In the genomic region with DNA sequence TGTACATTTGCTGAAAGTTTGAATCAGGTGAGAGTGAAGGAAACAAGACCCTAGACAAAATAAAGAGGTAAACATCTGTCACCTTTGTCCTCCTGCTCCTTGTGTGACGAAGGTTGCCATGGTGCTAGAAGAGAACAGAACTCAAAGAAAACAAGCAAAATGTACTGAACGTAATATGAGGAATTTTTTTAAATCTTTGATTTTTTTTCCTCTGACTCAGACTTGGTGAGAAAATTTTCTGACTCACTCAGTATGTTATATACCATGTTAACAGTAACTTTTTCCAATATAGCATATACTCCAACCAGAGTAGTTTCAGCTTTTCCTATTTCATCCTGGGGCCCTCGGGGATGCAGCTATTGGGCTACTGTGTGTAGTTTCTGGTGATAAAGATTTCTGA, we compare ENCODE assay signal across 20 cellular contexts.
DNase-seq lines count a peak whose midpoint lies in the region; ATAC-seq, FAIRE-seq and TF ChIP-seq lines count a peak whose summit lies in the region.
"Had no signal": no experiment of that assay in that cellular context is flagged by ENCODE, and none has a peak within 500 bp of the region (broad histone marks: within the 10 kb centered on the region; RNA-seq: fewer than 3 reads in every experiment).

No MANE protein-coding gene starts in this region.

- no peak for ATAC-seq in HG03159 (IDR thresholded peaks at IDR 0.05; ENCODE audit: unreplicated experiment)
- no peak for ATAC-seq in HG03196 (IDR thresholded peaks at IDR 0.05; ENCODE audit: unreplicated experiment)
- ATAC-seq: activated naive CD4-positive, alpha-beta T cell treated with anti-CD3 and anti-CD28 coated beads, Interleukin-2, amount 50 U/mL, for 72 hours; stimulated activated naive B cell treated with anti-CD40 and anti-IgM and Interleukin-4, amounts not matched to agents 10 μg/mL and 1 μg/mL and 100 μg/mL, for 72 hours had no signal

- no peaks in the 10 kb centered on the region for H3K27me3 ChIP-seq in astrocyte (ENCODE audit: insufficient read depth, low read length)
- H3K27me3 ChIP-seq: esophagus muscularis mucosa had no signal

- H3K9me3 ChIP-seq in astrocyte (ENCODE audit: insufficient read depth, low read depth, low read length) = no peaks in the 10 kb centered on the region
- H3K9me3 ChIP-seq: esophagus muscularis mucosa had no signal

- H3K27ac Mint-ChIP-seq in astrocyte (ENCODE audit: unreplicated experiment) = peak overlapping the region; percentile 60
- H3K27ac Mint-ChIP-seq: activated naive CD4-positive, alpha-beta T cell treated with anti-CD3 and anti-CD28 coated beads, Interleukin-2, amount 50 U/mL, for 72 hours; dendritic cell treated with granulocyte-macrophage colony-stimulating factor and Interleukin-4, amounts not matched to agents 40 ng/mL and 50 ng/mL, for 4 days; IgD-negative memory B cell; memory B cell; stimulated activated naive B cell treated with anti-CD40 and anti-IgM and Interleukin-4, amounts not matched to agents 10 μg/mL and 1 μg/mL and 100 μg/mL, for 72 hours had no signal

- H3K36me3 Mint-ChIP-seq in astrocyte (ENCODE audit: low read depth, unreplicated experiment) = no peaks in the 10 kb centered on the region
- H3K36me3 Mint-ChIP-seq: IgD-negative memory B cell; memory B cell; stimulated activated naive B cell treated with anti-CD40 and anti-IgM and Interleukin-4, amounts not matched to agents 10 μg/mL and 1 μg/mL and 100 μg/mL, for 72 hours had no signal

- no peaks in the 10 kb centered on the region for H4K20me1 ChIP-seq in astrocyte (ENCODE audit: insufficient read depth, low read length)

- H3K9ac ChIP-seq in astrocyte (ENCODE audit: low read length) = peak overlapping the region; percentile 37

- no peak for FAIRE-seq in astrocyte (lab: Jason Lieb, UNC)
- FAIRE-seq: H1, small intestine had no signal

- peak overlapping the region; percentile 95 for H3K4me2 ChIP-seq in astrocyte (ENCODE audit: low read length)

- H3K27ac ChIP-seq in astrocyte (ENCODE audit: low read depth, low read length) = peak overlapping the region; percentile 76
- H3K27ac ChIP-seq: esophagus muscularis mucosa had no signal

- TF ChIP-seq CTCF in astrocyte (IDR thresholded peaks at IDR 0.05; ENCODE audit: insufficient read depth, low read depth, low read length) (no peak), fibroblast of pulmonary artery (IDR thresholded peaks at IDR 0.05; ENCODE audit: low read length, missing control alignments) (no peak)

- DNase-seq in HCEC 1CT (peak; percentile 41), astrocyte (ENCODE audit: low read depth) (peak; percentile 35), fibroblast of pulmonary artery (ENCODE audit: low read depth) (peak; percentile 85), non-pigmented ciliary epithelial cell (ENCODE audit: low read depth) (peak; percentile 65), hepatic stellate cell (ENCODE audit: low spot score) (no peak)
- DNase-seq in central memory CD4-positive, alpha-beta T cell = no peak
- DNase-seq: activated CD4-positive, alpha-beta T cell treated with anti-CD3 and anti-CD28 coated beads for 4 hours; activated T-cell treated with anti-CD3 and anti-CD28 coated beads for 4 hours; NCI-H1092; small intestine; stimulated activated naive B cell treated with anti-CD40 and anti-IgM and Interleukin-4, amounts not matched to agents 10 μg/mL and 1 μg/mL and 100 μg/mL, for 72 hours; T-helper 9 cell had no signal

- H2AFZ ChIP-seq in astrocyte (ENCODE audit: low read depth, low read length) = no peak overlapping the region

- no peak overlapping the region for H3K4me3 Mint-ChIP-seq in astrocyte (ENCODE audit: unreplicated experiment)
- H3K4me3 Mint-ChIP-seq: dendritic cell treated with granulocyte-macrophage colony-stimulating factor and Interleukin-4, amounts not matched to agents 40 ng/mL and 50 ng/mL, for 4 days; IgD-negative memory B cell; memory B cell; stimulated activated naive B cell treated with anti-CD40 and anti-IgM and Interleukin-4, amounts not matched to agents 10 μg/mL and 1 μg/mL and 100 μg/mL, for 72 hours had no signal

- no peaks in the 10 kb centered on the region for H3K79me2 ChIP-seq in astrocyte (ENCODE audit: insufficient read depth, low read length)

- H3K36me3 ChIP-seq in astrocyte (ENCODE audit: insufficient read depth, low read length) = no peaks in the 10 kb centered on the region
- H3K36me3 ChIP-seq: esophagus muscularis mucosa had no signal

- H3K27me3 Mint-ChIP-seq in astrocyte (ENCODE audit: low read depth, unreplicated experiment) = peaks cover 9% of the 10 kb centered on the region
- H3K27me3 Mint-ChIP-seq: IgD-negative memory B cell, memory B cell had no signal

- peaks cover 7% of the 10 kb centered on the region for H3K9me3 Mint-ChIP-seq in astrocyte (ENCODE audit: unreplicated experiment)
- H3K9me3 Mint-ChIP-seq: dendritic cell treated with granulocyte-macrophage colony-stimulating factor and Interleukin-4, amounts not matched to agents 40 ng/mL and 50 ng/mL, for 4 days; stimulated activated naive B cell treated with anti-CD40 and anti-IgM and Interleukin-4, amounts not matched to agents 10 μg/mL and 1 μg/mL and 100 μg/mL, for 72 hours had no signal

- H3K4me3 ChIP-seq in astrocyte (ENCODE audit: insufficient read depth, low read depth, low read length) (no peak overlapping the region), fibroblast of pulmonary artery (replicated peaks; ENCODE audit: low read depth, low read length) (no peak overlapping the region)

- peaks cover 12% of the 10 kb centered on the region for H3K4me1 Mint-ChIP-seq in astrocyte (ENCODE audit: low read depth, unreplicated experiment)
- H3K4me1 Mint-ChIP-seq: IgD-negative memory B cell, memory B cell had no signal

- H3K4me1 ChIP-seq in astrocyte (ENCODE audit: insufficient read depth, low read length) = peaks cover 13% of the 10 kb centered on the region

Comparison
In these comparisons a context has a peak if more than half of its experiments do, and no peak if none do; other contexts are left out.
1. DNase-seq: peak in HCEC 1CT (single experiment), astrocyte (single experiment), fibroblast of pulmonary artery (single experiment) and non-pigmented ciliary epithelial cell (single experiment); none in hepatic stellate cell (single experiment) and central memory CD4-positive, alpha-beta T cell (single experiment).